In genomic region chr3:121988146-121988545, GRCh38 we compare ENCODE assay signal across 16 cellular contexts. TPM values are rescaled to one million over a fixed set of nuclear protein-coding genes. Genes with fewer than 3 reads are reported as not detected.
DNase-seq lines count a peak whose midpoint lies in the region; ATAC-seq and TF ChIP-seq lines count a peak whose summit lies in the region.
"Had no signal": no experiment of that assay in that cellular context is flagged by ENCODE, and none has a peak within 500 bp of the region (broad histone marks: within the 10 kb centered on the region; RNA-seq: fewer than 3 reads in every experiment).

No MANE protein-coding gene starts in this region.

- intact Hi-C loops in activated T-helper 1 cell treated with anti-CD3 and anti-CD28 coated beads, Interleukin-12 subunit alpha, Interleukin-12 subunit beta, Interleukin-2, Interleukin-4 antibody, amounts not matched to agents 30 ng/mL and 10 ng/mL and 1 ng/mL, durations not matched to agents 14 hours and 24 hours and 36 hours (cut with micrococcal nuclease), result loop anchor here (1.0 to 10.0 kb wide), 3 partner anchors 105 to 267 kb away; no protein-coding TSS in a partner anchor
- intact Hi-C loops in heart right ventricle (cut with DNase I), result no loop called here

- H3K9ac ChIP-seq in neuronal stem cell (ENCODE audit: low read depth, low read length, poor library complexity), result no peak overlapping the region

- no CpG with 5 or more reads among the region's 2 CpGs for WGBS in neuronal stem cell (ENCODE audit: extremely low coverage in 2 of 2, insufficient read length in 2 of 2, insufficient replicate concordance in 1 of 2), 2 donors
- WGBS in heart right ventricle, 2 donors, result 80 to 91% methylated on average over 2 of the region's 2 CpGs

- H3K79me1 ChIP-seq in neuronal stem cell (ENCODE audit: low read depth, low read length), result no peaks in the 10 kb centered on the region

- H3K4me2 ChIP-seq in neuronal stem cell (ENCODE audit: insufficient read depth, low read length, poor library complexity, severe bottlenecking), result no peak overlapping the region

- H3K14ac ChIP-seq in neuronal stem cell (ENCODE audit: low read length), result no peak overlapping the region

- no peak overlapping the region for H3K23ac ChIP-seq in neuronal stem cell (ENCODE audit: low read depth, low read length, poor library complexity)

- H3K4me1 Mint-ChIP-seq in activated T-cell treated with anti-CD3 and anti-CD28 coated beads, Interleukin-2, amount 50 U/mL, for 24 hours (ENCODE audit: low read depth), result peaks cover 10% of the 10 kb centered on the region
- H3K4me1 Mint-ChIP-seq in activated T-helper 1 cell treated with anti-CD3 and anti-CD28 coated beads, Interleukin-12 subunit alpha, Interleukin-12 subunit beta, Interleukin-2, Interleukin-4 antibody, amounts not matched to agents 30 ng/mL and 10 ng/mL and 1 ng/mL, durations not matched to agents 14 hours and 24 hours and 36 hours (ENCODE audit: low read depth), result peaks cover 19% of the 10 kb centered on the region
- H3K4me1 Mint-ChIP-seq in stimulated activated effector memory CD8-positive, alpha-beta T cell treated with anti-CD3 and anti-CD28 coated beads, Interleukin-12 subunit alpha, Interleukin-12 subunit beta, amount 100 ng/mL, for 72 hours, result peaks cover 7% of the 10 kb centered on the region

- H3K27me3 Mint-ChIP-seq in activated T-cell treated with anti-CD3 and anti-CD28 coated beads, Interleukin-2, amount 50 U/mL, for 24 hours, result peaks cover 10% of the 10 kb centered on the region
- H3K27me3 Mint-ChIP-seq in activated T-helper 1 cell treated with anti-CD3 and anti-CD28 coated beads, Interleukin-12 subunit alpha, Interleukin-12 subunit beta, Interleukin-2, Interleukin-4 antibody, amounts not matched to agents 30 ng/mL and 10 ng/mL and 1 ng/mL, durations not matched to agents 14 hours and 24 hours and 36 hours (ENCODE audit: insufficient read depth), result peaks cover 5% of the 10 kb centered on the region
- H3K27me3 Mint-ChIP-seq: CD4-positive, alpha-beta T cell; IgD-negative memory B cell had no signal

- H3K9me3 Mint-ChIP-seq in activated T-cell treated with anti-CD3 and anti-CD28 coated beads, Interleukin-2, amount 50 U/mL, for 24 hours, result peaks cover 17% of the 10 kb centered on the region
- H3K9me3 Mint-ChIP-seq in activated T-helper 1 cell treated with anti-CD3 and anti-CD28 coated beads, Interleukin-12 subunit alpha, Interleukin-12 subunit beta, Interleukin-2, Interleukin-4 antibody, amounts not matched to agents 30 ng/mL and 10 ng/mL and 1 ng/mL, durations not matched to agents 14 hours and 24 hours and 36 hours, result peaks cover 23% of the 10 kb centered on the region
- H3K9me3 Mint-ChIP-seq in stimulated activated effector memory CD8-positive, alpha-beta T cell treated with anti-CD3 and anti-CD28 coated beads, Interleukin-12 subunit alpha, Interleukin-12 subunit beta, amount 100 ng/mL, for 72 hours, result peaks cover 13% of the 10 kb centered on the region

- H3K4me3 Mint-ChIP-seq in activated T-cell treated with anti-CD3 and anti-CD28 coated beads, Interleukin-2, amount 50 U/mL, for 24 hours, result no peak overlapping the region
- no peak overlapping the region for H3K4me3 Mint-ChIP-seq in activated T-helper 1 cell treated with anti-CD3 and anti-CD28 coated beads, Interleukin-12 subunit alpha, Interleukin-12 subunit beta, Interleukin-2, Interleukin-4 antibody, amounts not matched to agents 30 ng/mL and 10 ng/mL and 1 ng/mL, durations not matched to agents 14 hours and 24 hours and 36 hours
- no peak overlapping the region for H3K4me3 Mint-ChIP-seq in stimulated activated effector memory CD8-positive, alpha-beta T cell treated with anti-CD3 and anti-CD28 coated beads, Interleukin-12 subunit alpha, Interleukin-12 subunit beta, amount 100 ng/mL, for 72 hours
- H3K4me3 Mint-ChIP-seq: CD4-positive, alpha-beta T cell; IgD-negative memory B cell had no signal

- H2BK12ac ChIP-seq in neuronal stem cell (ENCODE audit: low read length), result no peak overlapping the region

- H3K27me3 ChIP-seq in neuronal stem cell (ENCODE audit: control insufficient read depth in 3 of 3, insufficient read depth in 3 of 3, low read depth in 1 of 3, low read length in 3 of 3) (peaks cover 0 to 4% (median 0%) of the 10 kb centered on the region in 3 experiments), heart right ventricle (no peaks in the 10 kb centered on the region)

- no peak for TF ChIP-seq CTCF in heart right ventricle (IDR thresholded peaks at IDR 0.05)

- no peak overlapping the region for H4K8ac ChIP-seq in neuronal stem cell (ENCODE audit: low read depth, low read length)

- H2BK15ac ChIP-seq in neuronal stem cell (ENCODE audit: low read length), result no peak overlapping the region

- no peaks in the 10 kb centered on the region for H3K36me3 Mint-ChIP-seq in activated T-cell treated with anti-CD3 and anti-CD28 coated beads, Interleukin-2, amount 50 U/mL, for 24 hours (ENCODE audit: low read depth)
- H3K36me3 Mint-ChIP-seq in activated T-helper 1 cell treated with anti-CD3 and anti-CD28 coated beads, Interleukin-12 subunit alpha, Interleukin-12 subunit beta, Interleukin-2, Interleukin-4 antibody, amounts not matched to agents 30 ng/mL and 10 ng/mL and 1 ng/mL, durations not matched to agents 14 hours and 24 hours and 36 hours (ENCODE audit: low read depth), result peaks cover 10% of the 10 kb centered on the region
- H3K36me3 Mint-ChIP-seq in stimulated activated effector memory CD8-positive, alpha-beta T cell treated with anti-CD3 and anti-CD28 coated beads, Interleukin-12 subunit alpha, Interleukin-12 subunit beta, amount 100 ng/mL, for 72 hours, result no peaks in the 10 kb centered on the region

- no peak overlapping the region for H2BK120ac ChIP-seq in neuronal stem cell (ENCODE audit: low read depth, low read length)

- peaks cover 0 to 3% of the 10 kb centered on the region in 2 donors for H3K4me1 ChIP-seq in neuronal stem cell (ENCODE audit: control insufficient read depth in 2 of 2, insufficient read depth in 1 of 2, low read depth in 1 of 2, low read length in 2 of 2)
- H3K4me1 ChIP-seq in heart right ventricle, result no peaks in the 10 kb centered on the region

- no peak overlapping the region for H3K4me3 ChIP-seq in neuronal stem cell (ENCODE audit: low read length in 2 of 2)
- no peak overlapping the region for H3K4me3 ChIP-seq in heart right ventricle

- no peak overlapping the region for H2AK5ac ChIP-seq in neuronal stem cell (ENCODE audit: low read depth, low read length)

- H3K4ac ChIP-seq in neuronal stem cell (ENCODE audit: low read length), result no peak overlapping the region

- no peak for DNase-seq in activated T-cell treated with anti-CD3 and anti-CD28 coated beads, Interleukin-2, amount 50 U/mL, for 24 hours
- no peak for DNase-seq in activated T-cell treated with anti-CD3 and anti-CD28 coated beads, Interleukin-2, amount 50 U/mL, for 1 hour
- DNase-seq in HT1080 (ENCODE audit: low read depth) (peak; percentile 61), neuronal stem cell (ENCODE audit: low spot score) (no peak), heart right ventricle (no peak)
- no peak for DNase-seq in activated T-helper 1 cell treated with anti-CD3 and anti-CD28 coated beads, Interleukin-12 subunit alpha, Interleukin-12 subunit beta, Interleukin-2, Interleukin-4 antibody, amounts not matched to agents 30 ng/mL and 10 ng/mL and 1 ng/mL, durations not matched to agents 14 hours and 24 hours and 36 hours (ENCODE audit: low spot score)
- DNase-seq in stimulated activated effector memory CD8-positive, alpha-beta T cell treated with anti-CD3 and anti-CD28 coated beads, Interleukin-12 subunit alpha, Interleukin-12 subunit beta, amount 100 ng/mL, for 72 hours (ENCODE audit: low spot score in 2 of 2), result no peak
- DNase-seq: AML-193; CD4-positive, alpha-beta T cell; DMS79; GDM1; NCI-H1048; NCI-H345; NCI-H526 treated with DMSO at 0.1 percent for 48 hours had no signal

- H3K36me3 ChIP-seq in neuronal stem cell (replicated peaks in 1 of 2; ENCODE audit: control insufficient read depth in 2 of 2, insufficient read depth in 2 of 2, low read length in 2 of 2) (no peaks in the 10 kb centered on the region), heart right ventricle (no peaks in the 10 kb centered on the region)

- H3K9me3 ChIP-seq in neuronal stem cell (replicated peaks in 1 of 2; ENCODE audit: control insufficient read depth in 2 of 2, insufficient read depth in 1 of 2, low read depth in 1 of 2, low read length in 2 of 2), result peaks cover 0 to 2% of the 10 kb centered on the region in 2 donors
- peaks cover 0 to 15% (median 10%) of the 10 kb centered on the region in 11 donors for H3K9me3 ChIP-seq in heart right ventricle

- H2AFZ ChIP-seq in neuronal stem cell (ENCODE audit: low read length), result no peak overlapping the region

- no peak overlapping the region for H4K91ac ChIP-seq in neuronal stem cell (ENCODE audit: low read depth, low read length, poor library complexity)

- ATAC-seq in stimulated activated effector memory CD8-positive, alpha-beta T cell treated with anti-CD3 and anti-CD28 coated beads, Interleukin-12 subunit alpha, Interleukin-12 subunit beta, amount 100 ng/mL, for 72 hours, result peak; percentile 96
- ATAC-seq in heart right ventricle, result no peak

- no peak overlapping the region for H3K27ac ChIP-seq in neuronal stem cell (replicated peaks; ENCODE audit: low read length)
- H3K27ac ChIP-seq in heart right ventricle, result no peak overlapping the region
- H3K27ac ChIP-seq: RWPE1 had no signal

- H3K27ac Mint-ChIP-seq in activated T-cell treated with anti-CD3 and anti-CD28 coated beads, Interleukin-2, amount 50 U/mL, for 24 hours, result peak overlapping the region; percentile 27
- H3K27ac Mint-ChIP-seq in activated T-helper 1 cell treated with anti-CD3 and anti-CD28 coated beads, Interleukin-12 subunit alpha, Interleukin-12 subunit beta, Interleukin-2, Interleukin-4 antibody, amounts not matched to agents 30 ng/mL and 10 ng/mL and 1 ng/mL, durations not matched to agents 14 hours and 24 hours and 36 hours, result peak overlapping the region; percentile 49
- peak overlapping the region; percentile 1 for H3K27ac Mint-ChIP-seq in stimulated activated effector memory CD8-positive, alpha-beta T cell treated with anti-CD3 and anti-CD28 coated beads, Interleukin-12 subunit alpha, Interleukin-12 subunit beta, amount 100 ng/mL, for 72 hours
- H3K27ac Mint-ChIP-seq: CD4-positive, alpha-beta T cell had no signal

- no peak overlapping the region for H3K18ac ChIP-seq in neuronal stem cell (ENCODE audit: low read length)

- no peak overlapping the region for H2BK5ac ChIP-seq in neuronal stem cell (ENCODE audit: low read length)

RNA-seq across cellular contexts. Expression of gene ILDR1, which starts 33.9 kb away (rescaled TPM):
- not detected in 2 replicates for total RNA-seq in HT1080 (2014; rRNA removed; shearing (Covaris generic))
- polyA plus RNA-seq in HT1080 (2015; cell fraction: cytosol; rRNA removed), result not detected in 2 replicates
- polyA plus RNA-seq in HT1080 (2015; cell fraction: nucleus; rRNA removed), result not detected in 2 replicates
- 0.34 and 0.76 TPM in 2 replicates for total RNA-seq in activated T-helper 1 cell treated with anti-CD3 and anti-CD28 coated beads, Interleukin-12 subunit alpha, Interleukin-12 subunit beta, Interleukin-2, Interleukin-4 antibody, amounts not matched to agents 30 ng/mL and 10 ng/mL and 1 ng/mL, durations not matched to agents 14 hours and 24 hours and 36 hours
- 0.06 TPM for polyA plus RNA-seq in neuronal stem cell (2013, experiment 1 of 2)
- polyA plus RNA-seq in neuronal stem cell (2013, experiment 2 of 2), result 0.03 TPM
- under 1 TPM in 4 of 10 donors, not detected in 6; 0.13 to 0.25 (median 0.19) TPM for total RNA-seq in heart right ventricle
- polyA plus RNA-seq in heart right ventricle, result not detected
- total RNA-seq: CD4-positive, alpha-beta T cell had no signal
